ENCODE assay signal across 8 cellular contexts in genomic region chr3:115623414-115623868, GRCh38. TPM values are rescaled to one million over a fixed set of nuclear protein-coding genes. Genes with fewer than 3 reads are reported as not detected.
DNase-seq lines count a peak whose midpoint lies in the region; ATAC-seq and TF ChIP-seq lines count a peak whose summit lies in the region.

TSS of gene GAP43 (plus strand) at chr3:115623510. CDS start at chr3:115623690, 180 bp downstream.

- peaks cover 38% of the 10 kb centered on the region for H3K27me3 Mint-ChIP-seq in activated T-helper 17 cell treated with anti-CD3 and anti-CD28 coated beads, Interleukin-2, amount 50 U/mL, for 72 hours

- H3K79me1 ChIP-seq in trophoblast cell (ENCODE audit: low read length): no peaks in the 10 kb centered on the region

- no peak within 1 kb of the TSS for H4K91ac ChIP-seq in trophoblast cell (ENCODE audit: low read depth, low read length)

- H3K36me3 ChIP-seq in trophoblast cell (ENCODE audit: control insufficient read depth in 1 of 2, insufficient read depth in 2 of 2, low read length in 2 of 2) (no peaks in the 10 kb centered on the region), Peyer's patch (no peaks in the 10 kb centered on the region)

- H3K4me3 ChIP-seq in AG10803 (ENCODE audit: low read length) (peak within 1 kb of the TSS; percentile 58), trophoblast cell (ENCODE audit: low read depth, low read length) (no peak within 1 kb of the TSS), Peyer's patch (peak within 1 kb of the TSS in 1 of 4 donors; percentile 22)

- H2BK12ac ChIP-seq in trophoblast cell (ENCODE audit: low read length): no peak within 1 kb of the TSS

- no peak within 1 kb of the TSS for H2BK5ac ChIP-seq in trophoblast cell (ENCODE audit: low read depth, low read length, poor library complexity)

- peaks cover 8% of the 10 kb centered on the region for H3K4me1 Mint-ChIP-seq in activated T-helper 17 cell treated with anti-CD3 and anti-CD28 coated beads, Interleukin-2, amount 50 U/mL, for 72 hours

- H3K9ac ChIP-seq in trophoblast cell (ENCODE audit: low read length): no peak within 1 kb of the TSS

- no peaks in the 10 kb centered on the region for H3K79me2 ChIP-seq in trophoblast cell (ENCODE audit: control insufficient read depth, insufficient read depth, low read length, poor library complexity)

- H4K8ac ChIP-seq in trophoblast cell (ENCODE audit: low read depth, low read length): no peak within 1 kb of the TSS

- TF ChIP-seq CTCF in AG10803 (conservative IDR thresholded peaks at IDR 0.05; ENCODE audit: low read length) (no peak), Peyer's patch (IDR thresholded peaks at IDR 0.05) (no peak)

- no peak within 1 kb of the TSS for H2AK5ac ChIP-seq in trophoblast cell (ENCODE audit: low read length)

- peak within 1 kb of the TSS; percentile 71 for H3K4me2 ChIP-seq in trophoblast cell (ENCODE audit: low read length)

- H3K36me3 Mint-ChIP-seq in activated T-helper 17 cell treated with anti-CD3 and anti-CD28 coated beads, Interleukin-2, amount 50 U/mL, for 72 hours (ENCODE audit: low read depth): no peaks in the 10 kb centered on the region

- H3K14ac ChIP-seq in trophoblast cell (ENCODE audit: low read length): no peak within 1 kb of the TSS

- H3K4me3 Mint-ChIP-seq in activated T-helper 17 cell treated with anti-CD3 and anti-CD28 coated beads, Interleukin-2, amount 50 U/mL, for 72 hours: peak within 1 kb of the TSS; percentile 50

- no peak for TF ChIP-seq POLR2A in Peyer's patch (IDR thresholded peaks at IDR 0.05)

- WGBS in trophoblast cell (ENCODE audit: extremely low coverage, insufficient coverage, insufficient read length): no CpG with 5 or more reads among the region's 16 CpGs

- DNase-seq in AG10803 (ENCODE audit: low read depth) (peak; percentile 85), HuH-7.5 (ENCODE audit: low spot score) (peak; percentile 19), left cardiac atrium (peak; percentile 48), trophoblast cell (no peak), T-helper 2 cell (no peak), Peyer's patch (no peak)

- H3K27me3 ChIP-seq in trophoblast cell (ENCODE audit: insufficient read depth, low read length) (no peaks in the 10 kb centered on the region), Peyer's patch (no peaks in the 10 kb centered on the region)

- no peak within 1 kb of the TSS for H2AFZ ChIP-seq in trophoblast cell (ENCODE audit: insufficient read depth, low read length, poor library complexity)

- H3K9me3 Mint-ChIP-seq in activated T-helper 17 cell treated with anti-CD3 and anti-CD28 coated beads, Interleukin-2, amount 50 U/mL, for 72 hours: no peaks in the 10 kb centered on the region

- no peak within 1 kb of the TSS for H3K27ac Mint-ChIP-seq in activated T-helper 17 cell treated with anti-CD3 and anti-CD28 coated beads, Interleukin-2, amount 50 U/mL, for 72 hours

- H2BK120ac ChIP-seq in trophoblast cell (ENCODE audit: insufficient read depth, low read length, poor library complexity): no peak within 1 kb of the TSS

- intact Hi-C loops in left cardiac atrium (cut with DNase I): no loop called here

- H3K18ac ChIP-seq in trophoblast cell (ENCODE audit: low read length): no peak within 1 kb of the TSS

- no peak within 1 kb of the TSS for H4K12ac ChIP-seq in trophoblast cell (ENCODE audit: low read depth, low read length)

- H3K27ac ChIP-seq in trophoblast cell (ENCODE audit: low read depth, low read length) (no peak within 1 kb of the TSS), Peyer's patch (no peak within 1 kb of the TSS)

- ATAC-seq in activated T-helper 17 cell treated with anti-CD3 and anti-CD28 coated beads, Interleukin-2, amount 50 U/mL, for 72 hours (replicated peaks): peak; percentile 66
- ATAC-seq in left cardiac atrium (peak; percentile 91 to 99), GM19324 (IDR thresholded peaks at IDR 0.05; ENCODE audit: low FRiP score, unreplicated experiment) (no peak)

- H3K9me3 ChIP-seq in trophoblast cell (ENCODE audit: insufficient read depth, low read depth, low read length) (peaks cover 1% of the 10 kb centered on the region), Peyer's patch (no peaks in the 10 kb centered on the region)

- H3K4ac ChIP-seq in trophoblast cell (ENCODE audit: low read depth, low read length): no peak within 1 kb of the TSS

- peaks cover 0 to 3% of the 10 kb centered on the region in 2 experiments for H3K4me1 ChIP-seq in trophoblast cell (ENCODE audit: control insufficient read depth in 1 of 2, insufficient read depth in 2 of 2, low read length in 2 of 2)
- peaks cover 0 to 6% (median 0%) of the 10 kb centered on the region in 4 donors for H3K4me1 ChIP-seq in Peyer's patch

- H3K23ac ChIP-seq in trophoblast cell (ENCODE audit: low read length): no peak within 1 kb of the TSS

RNA-seq across cellular contexts. Expression of gene GAP43, which starts in this region (rescaled TPM):
- not detected for total RNA-seq in activated T-helper 17 cell treated with anti-CD3 and anti-CD28 coated beads, Interleukin-2, amount 50 U/mL, for 72 hours
- total RNA-seq in left cardiac atrium (1 to 10 TPM; 1.4 to 3.5 TPM), Peyer's patch (1 to 10 TPM in 2 of 4 donors, not detected in 2; 1.5 to 1.9 TPM)
- 0.94 and 1.3 TPM in 2 replicates for polyA plus RNA-seq in trophoblast cell (2013)

Comparison
In these comparisons a context has a peak if more than half of its experiments do, and no peak if none do; other contexts are left out.
1. Peak in ATAC-seq in activated T-helper 17 cell treated with anti-CD3 and anti-CD28 coated beads, Interleukin-2, amount 50 U/mL, for 72 hours; RNA of the gene not detected or under 1 TPM.
2. DNase-seq: peak in AG10803 (single experiment), HuH-7.5 (single experiment) and left cardiac atrium (single experiment); none in trophoblast cell (0 of 2), T-helper 2 cell (0 of 5) and Peyer's patch (0 of 3).